In genomic region chr11:20464566-20464965, GRCh38 we compare ENCODE assay signal across 20 cellular contexts.
A peak's percentile ranks its signal among the peaks of the same experiment; 100 is the strongest.
DNase-seq lines count a peak whose midpoint lies in the region; ATAC-seq, FAIRE-seq and TF ChIP-seq lines count a peak whose summit lies in the region.
"Had no signal": no experiment of that assay in that cellular context is flagged by ENCODE, and none has a peak within 500 bp of the region (broad histone marks: within the 10 kb centered on the region; RNA-seq: fewer than 3 reads in every experiment).

No MANE protein-coding gene starts in this region.

- peak overlapping the region in 1 of 3 donors; percentile 7 for H3K27ac ChIP-seq in right lobe of liver
- H3K27ac ChIP-seq in tibial artery, result no peak overlapping the region
- no peak overlapping the region for H3K27ac ChIP-seq in ascending aorta
- H3K27ac ChIP-seq: BLaER1 treated with 17β-estradiol and CSF1 and Interleukin-3, amounts not matched to agents 10 nM and 100 nM; HL-60 had no signal

- no peaks in the 10 kb centered on the region for H3K27me3 ChIP-seq in right lobe of liver
- no peaks in the 10 kb centered on the region for H3K27me3 ChIP-seq in tibial artery
- H3K27me3 ChIP-seq in ascending aorta, result no peaks in the 10 kb centered on the region
- H3K27me3 ChIP-seq: BLaER1 treated with 17β-estradiol and CSF1 and Interleukin-3, amounts not matched to agents 10 nM and 100 nM had no signal

- DNase-seq in NCI-H1417 (lab: John Stamatoyannopoulos, UW) (peak in 2 of 3 experiments; percentile 19 to 79), NCI-H1417 treated with DMSO at 0.1 percent for 48 hours (lab: John Stamatoyannopoulos, UW) (no peak), GM19239 (ENCODE audit: insufficient read length, low spot score) (no peak), NCI-H69 (lab: John Stamatoyannopoulos, UW) (peak; percentile 72), right lobe of liver (no peak), tibial artery (no peak), ascending aorta (ENCODE audit: low spot score in 2 of 2) (no peak)
- no peak for DNase-seq in activated CD4-positive, alpha-beta T cell treated with anti-CD3 and anti-CD28 coated beads for 4 hours
- DNase-seq: 8988T; Calu3; CD8-positive, alpha-beta T cell; DMS 273 treated with DMSO at 0.1 percent for 48 hours; DMS53; DND-41; EL; IMR-90 had no signal

- FAIRE-seq in GM19239 (lab: Jason Lieb, UNC), result peak; percentile 49
- FAIRE-seq: GM12878 had no signal

- 15% methylated on average over 1 of the region's 1 CpG for WGBS in right lobe of liver (ENCODE audit: insufficient coverage, low coverage, low lambda C conversion rate, missing lambda C conversion rate)

- no peak for TF ChIP-seq POLR2A in right lobe of liver (IDR thresholded peaks at IDR 0.05)

- intact Hi-C loops in right lobe of liver (cut with DNase I) (no loop called here), tibial artery (cut with DNase I; ENCODE audit: low total_unique reads) (no loop called here), ascending aorta (cut with DNase I) (no loop called here)

- no peaks in the 10 kb centered on the region for H3K9me3 ChIP-seq in right lobe of liver
- H3K9me3 ChIP-seq in tibial artery, result no peaks in the 10 kb centered on the region
- H3K9me3 ChIP-seq in ascending aorta, result no peaks in the 10 kb centered on the region
- H3K9me3 ChIP-seq: BLaER1 treated with 17β-estradiol and CSF1 and Interleukin-3, amounts not matched to agents 10 nM and 100 nM; HAP-1 had no signal

- peak; percentile 52 to 90 (median 77) for ATAC-seq in right lobe of liver
- ATAC-seq: CD8-positive, alpha-beta T cell; GM12878 had no signal

- H3K36me3 ChIP-seq in right lobe of liver, result no peaks in the 10 kb centered on the region
- H3K36me3 ChIP-seq in tibial artery, result peaks cover 5 to 9% (median 8%) of the 10 kb centered on the region in 3 donors
- H3K36me3 ChIP-seq in ascending aorta, result peaks cover 0 to 6% of the 10 kb centered on the region in 2 donors

- TF ChIP-seq CTCF in right lobe of liver (IDR thresholded peaks at IDR 0.05) (no peak), tibial artery (IDR thresholded peaks at IDR 0.05) (no peak), ascending aorta (IDR thresholded peaks at IDR 0.05) (no peak)

- H3K4me3 ChIP-seq in right lobe of liver (no peak overlapping the region), tibial artery (no peak overlapping the region), ascending aorta (no peak overlapping the region)
- H3K4me3 ChIP-seq: BLaER1 treated with 17β-estradiol and CSF1 and Interleukin-3, amounts not matched to agents 10 nM and 100 nM; GM12878; HAP-1 had no signal

- H3K4me1 ChIP-seq in right lobe of liver (peaks cover 0 to 13% (median 0%) of the 10 kb centered on the region in 4 donors), tibial artery (no peaks in the 10 kb centered on the region), ascending aorta (no peaks in the 10 kb centered on the region)
- H3K4me1 ChIP-seq: BLaER1 treated with 17β-estradiol and CSF1 and Interleukin-3, amounts not matched to agents 10 nM and 100 nM had no signal

Comparison
In these comparisons a context has a peak if more than half of its experiments do, and no peak if none do; other contexts are left out.
1. DNase-seq: peak in NCI-H1417 (2 of 3) and NCI-H69 (single experiment); none in NCI-H1417 treated with DMSO at 0.1 percent for 48 hours (single experiment), GM19239 (single experiment), right lobe of liver (0 of 3), tibial artery (0 of 2), activated CD4-positive, alpha-beta T cell treated with anti-CD3 and anti-CD28 coated beads for 4 hours (0 of 2) and ascending aorta (0 of 2).